In genomic region chr16:88435437-88436355, GRCh38 we compare ENCODE assay signal across 18 cellular contexts.
"Had no signal": no experiment of that assay in that cellular context is flagged by ENCODE, and none has a peak within 500 bp of the region (broad histone marks: within the 10 kb centered on the region; RNA-seq: fewer than 3 reads in every experiment).

No MANE protein-coding gene starts in this region.

- H3K4me3 ChIP-seq: heart left ventricle, lower lobe of right lung, spleen, thyroid gland, upper lobe of right lung had no signal

- H3K9me3 ChIP-seq: heart left ventricle, lower lobe of right lung, spleen, thyroid gland, upper lobe of right lung had no signal

- DNase-seq: activated CD4-positive, alpha-beta memory T cell treated with anti-CD3 and anti-CD28 coated beads for 36 hours; activated CD4-positive, alpha-beta T cell treated with anti-CD3 and anti-CD28 coated beads for 48 hours; activated naive CD4-positive, alpha-beta T cell treated with Interleukin-2 at 50 U/mL for 16 hours; activated T-cell treated with anti-CD3 and anti-CD28 coated beads, Interleukin-2, amount 50 U/mL, for 48 hours; amygdala; cortex of kidney; heart left ventricle; kidney; lower lobe of right lung; naive thymus-derived CD4-positive, alpha-beta T cell; posterior cingulate gyrus; spleen; stimulated activated CD4-positive, alpha-beta T cell treated with anti-CD3 and anti-CD28 coated beads, Interleukin-4, amount 100 ng/mL, for 1 hour; stimulated activated naive CD8-positive, alpha-beta T cell treated with anti-CD3 and anti-CD28 coated beads, Interleukin-15, Interleukin-2, amounts not matched to agents 100 U/mL and 50 U/mL, for 24 hours; thyroid gland; upper lobe of right lung had no signal

- ATAC-seq: heart left ventricle; left lobe of liver; lower lobe of right lung; naive thymus-derived CD4-positive, alpha-beta T cell; stimulated activated naive CD8-positive, alpha-beta T cell treated with anti-CD3 and anti-CD28 coated beads, Interleukin-15, Interleukin-2, amounts not matched to agents 100 U/mL and 50 U/mL, for 24 hours; upper lobe of right lung had no signal

- FAIRE-seq: kidney had no signal

- H3K4me1 ChIP-seq: upper lobe of right lung had no signal

- H3K36me3 ChIP-seq: heart left ventricle, lower lobe of right lung, spleen, thyroid gland, upper lobe of right lung had no signal

- H3K27me3 ChIP-seq: thyroid gland had no signal

- H3K27ac ChIP-seq: epithelial cell of prostate, heart left ventricle, lower lobe of right lung, spleen, thyroid gland, upper lobe of right lung had no signal
